In genomic region chr17:29615048-29615385, GRCh38 we compare ENCODE assay signal across 8 cellular contexts. TPM values are rescaled to one million over a fixed set of nuclear protein-coding genes. Genes with fewer than 3 reads are reported as not detected.
DNase-seq lines count a peak whose midpoint lies in the region; ATAC-seq and TF ChIP-seq lines count a peak whose summit lies in the region.

No MANE protein-coding gene starts in this region.

- peaks cover 0 to 5% (median 0%) of the 10 kb centered on the region in 9 donors for H3K36me3 ChIP-seq in heart right ventricle
- no peaks in the 10 kb centered on the region for H3K36me3 ChIP-seq in right atrium auricular region
- H3K36me3 ChIP-seq in spleen, result no peaks in the 10 kb centered on the region

- ATAC-seq in heart right ventricle (no peak), GM19351 (IDR thresholded peaks at IDR 0.05; ENCODE audit: unreplicated experiment) (no peak), HG03045 (IDR thresholded peaks at IDR 0.05; ENCODE audit: unreplicated experiment) (no peak), HG03565 (IDR thresholded peaks at IDR 0.05; ENCODE audit: unreplicated experiment) (no peak)
- ATAC-seq in activated CD8-positive, alpha-beta T cell treated with anti-CD3 and anti-CD28 coated beads, Interleukin-2, amount 10 ng/mL, durations not matched to agents 7 days and 5 days, result peak; percentile 50

- H3K9me3 ChIP-seq in heart right ventricle (no peaks in the 10 kb centered on the region), right atrium auricular region (no peaks in the 10 kb centered on the region), spleen (no peaks in the 10 kb centered on the region)

- H3K27me3 ChIP-seq in heart right ventricle (peaks cover 0 to 43% (median 0%) of the 10 kb centered on the region in 7 donors), right atrium auricular region (no peaks in the 10 kb centered on the region), spleen (replicated peaks in 1 of 7) (peaks cover 0 to 67% (median 10%) of the 10 kb centered on the region in 7 donors)

- DNase-seq in heart right ventricle, result no peak
- DNase-seq in right atrium auricular region (ENCODE audit: low spot score), result no peak
- peak; percentile 94 for DNase-seq in activated CD8-positive, alpha-beta T cell treated with anti-CD3 and anti-CD28 coated beads, Interleukin-2, amount 10 ng/mL, durations not matched to agents 7 days and 5 days
- peak; percentile 40 for DNase-seq in fibroblast of the aortic adventitia (ENCODE audit: low read depth)
- DNase-seq in spleen, result peak; percentile 87

- CTCF ChIA-PET in activated CD8-positive, alpha-beta T cell treated with anti-CD3 and anti-CD28 coated beads, Interleukin-2, amount 10 ng/mL, durations not matched to agents 7 days and 5 days (lab: Charles Lee), result interaction anchor here (0.8 to 7.7 kb wide), 16 partner anchors 8 to 478 kb away, joined by 3 to 110 read pairs (median 21); partner anchors contain the start of genes ABHD15, ANKRD13B, CORO6 and SSH2

- H3K36me3 Mint-ChIP-seq in activated CD8-positive, alpha-beta T cell treated with anti-CD3 and anti-CD28 coated beads, Interleukin-2, amount 10 ng/mL, durations not matched to agents 7 days and 5 days (ENCODE audit: low read depth), result no peaks in the 10 kb centered on the region

- no peaks in the 10 kb centered on the region for H3K9me3 Mint-ChIP-seq in activated CD8-positive, alpha-beta T cell treated with anti-CD3 and anti-CD28 coated beads, Interleukin-2, amount 10 ng/mL, durations not matched to agents 7 days and 5 days (ENCODE audit: insufficient read depth)

- intact Hi-C loops in heart right ventricle (cut with DNase I) (loop anchor here in 4 of 10 donors (5.0 to 10.0 kb wide), 4 partner anchors 160 to 320 kb away; partner anchors contain the start of gene SSH2 (in 2 of the 4)), spleen (cut with DNase I; ENCODE audit: low total_unique reads) (loop anchor here (2.0 kb wide), 1 partner anchor 24 kb away; no protein-coding TSS in a partner anchor)

- TF ChIP-seq CTCF in heart right ventricle (IDR thresholded peaks at IDR 0.05) (no peak), right atrium auricular region (IDR thresholded peaks at IDR 0.05) (no peak), fibroblast of the aortic adventitia (IDR thresholded peaks at IDR 0.05; ENCODE audit: insufficient read depth, low read length) (no peak), spleen (IDR thresholded peaks at IDR 0.05 in 8 of 11, conservative IDR thresholded peaks at IDR 0.05 in 3 of 11) (peak in 1 of 11 experiments; percentile 9)

- peaks cover 56% of the 10 kb centered on the region for H3K4me1 Mint-ChIP-seq in activated CD8-positive, alpha-beta T cell treated with anti-CD3 and anti-CD28 coated beads, Interleukin-2, amount 10 ng/mL, durations not matched to agents 7 days and 5 days (ENCODE audit: low read depth)

- WGBS in heart right ventricle, 2 donors, result 57 to 58% methylated on average over 15 of the region's 15 CpGs
- 2 to 10% (median 6%) methylated on average over 7 to 15 of the region's 15 CpGs for WGBS in spleen, 5 donors

- H3K4me3 ChIP-seq in heart right ventricle, result peak overlapping the region in 6 of 10 donors; percentile 49 to 60 (median 54)
- H3K4me3 ChIP-seq in right atrium auricular region, result peak overlapping the region in 1 of 2 donors; percentile 50
- H3K4me3 ChIP-seq in fibroblast of the aortic adventitia (ENCODE audit: low read depth, low read length), result peak overlapping the region; percentile 49
- H3K4me3 ChIP-seq in spleen, result peak overlapping the region; percentile 31 to 71 (median 42)

- peak overlapping the region; percentile 81 for H3K4me3 Mint-ChIP-seq in activated CD8-positive, alpha-beta T cell treated with anti-CD3 and anti-CD28 coated beads, Interleukin-2, amount 10 ng/mL, durations not matched to agents 7 days and 5 days

- H3K4me1 ChIP-seq in heart right ventricle, result peaks cover 14 to 74% (median 59%) of the 10 kb centered on the region in 9 donors
- H3K4me1 ChIP-seq in right atrium auricular region, result peaks cover 0 to 75% of the 10 kb centered on the region in 2 donors
- peaks cover 43 to 69% (median 62%) of the 10 kb centered on the region in 6 donors for H3K4me1 ChIP-seq in spleen

- no peak for TF ChIP-seq POLR2A in spleen (IDR thresholded peaks at IDR 0.05)

- H3K27ac ChIP-seq in heart right ventricle (peak overlapping the region in 2 of 10 donors; percentile 13 to 71), right atrium auricular region (no peak overlapping the region), spleen (peak overlapping the region in 5 of 8 donors; percentile 47 to 82 (median 61))

- POLR2A ChIA-PET in activated CD8-positive, alpha-beta T cell treated with anti-CD3 and anti-CD28 coated beads, Interleukin-2, amount 10 ng/mL, durations not matched to agents 7 days and 5 days (lab: Charles Lee), result interaction anchor here (0.9 to 4.6 kb wide), 8 partner anchors 18 to 225 kb away, joined by 3 to 26 read pairs (median 4); partner anchors contain the start of genes ABHD15, TAOK1 and TP53I13

- H3K27ac Mint-ChIP-seq in activated CD8-positive, alpha-beta T cell treated with anti-CD3 and anti-CD28 coated beads, Interleukin-2, amount 10 ng/mL, durations not matched to agents 7 days and 5 days, result peak overlapping the region; percentile 97

- H3K27me3 Mint-ChIP-seq in activated CD8-positive, alpha-beta T cell treated with anti-CD3 and anti-CD28 coated beads, Interleukin-2, amount 10 ng/mL, durations not matched to agents 7 days and 5 days (ENCODE audit: low read depth), result no peaks in the 10 kb centered on the region

RNA-seq across cellular contexts. Expression of gene CORO6, which starts 7.7 kb away (rescaled TPM):
- total RNA-seq in heart right ventricle, result 100 to 1,000 TPM in 4 of 10 donors, 10 to 100 TPM in 6; 72.0 to 110 (median 90.9) TPM
- polyA plus RNA-seq in heart right ventricle, result 100 to 1,000 TPM in 1 of 2 donors, 10 to 100 TPM in 1; 53.2 to 262 TPM
- total RNA-seq in right atrium auricular region, result 10 to 100 TPM; 65.0 to 87.6 TPM
- total RNA-seq in activated CD8-positive, alpha-beta T cell treated with anti-CD3 and anti-CD28 coated beads, Interleukin-2, amount 10 ng/mL, durations not matched to agents 7 days and 5 days, result 1 to 10 TPM; 6.2 to 6.3 TPM
- 5.5 and 8.3 TPM in 2 replicates for total RNA-seq in fibroblast of the aortic adventitia (ENCODE audit: low replicate concordance)
- 1 to 10 TPM in 6 of 7 donors, under 1 TPM in 1; 0.81 to 4.8 (median 2.7) TPM for total RNA-seq in spleen
- polyA plus RNA-seq in spleen, result 1 to 10 TPM; 4.0 to 5.1 (median 4.6) TPM

RNA-seq across cellular contexts. Expression of gene ANKRD13B, which starts 22.1 kb away (rescaled TPM):
- 1 to 10 TPM; 2.5 to 9.1 (median 5.5) TPM for total RNA-seq in heart right ventricle
- 1 to 10 TPM; 6.2 to 9.7 TPM for polyA plus RNA-seq in heart right ventricle
- total RNA-seq in right atrium auricular region, result 1 to 10 TPM; 6.6 to 8.3 TPM
- 10 to 100 TPM; 11.2 to 12.5 TPM for total RNA-seq in activated CD8-positive, alpha-beta T cell treated with anti-CD3 and anti-CD28 coated beads, Interleukin-2, amount 10 ng/mL, durations not matched to agents 7 days and 5 days
- total RNA-seq in fibroblast of the aortic adventitia (ENCODE audit: low replicate concordance), result 7.4 and 14.0 TPM in 2 replicates
- total RNA-seq in spleen, result 1 to 10 TPM; 2.1 to 5.5 (median 2.7) TPM
- 1 to 10 TPM in 2 of 3 donors, under 1 TPM in 1; 0.85 to 2.5 (median 1.2) TPM for polyA plus RNA-seq in spleen

RNA-seq across cellular contexts. Expression of gene GIT1, which starts 25.6 kb away (rescaled TPM):
- total RNA-seq in heart right ventricle (10 to 100 TPM; 20.6 to 34.7 (median 28.1) TPM), right atrium auricular region (10 to 100 TPM; 26.7 to 48.1 TPM), fibroblast of the aortic adventitia (ENCODE audit: low replicate concordance) (22.0 and 38.6 TPM in 2 replicates), spleen (10 to 100 TPM; 42.6 to 64.7 (median 50.2) TPM)
- polyA plus RNA-seq in heart right ventricle (10 to 100 TPM; 31.6 to 35.4 TPM), spleen (10 to 100 TPM; 20.4 to 38.1 (median 27.1) TPM)
- total RNA-seq in activated CD8-positive, alpha-beta T cell treated with anti-CD3 and anti-CD28 coated beads, Interleukin-2, amount 10 ng/mL, durations not matched to agents 7 days and 5 days, result 10 to 100 TPM; 72.7 to 75.1 TPM

RNA-seq across cellular contexts. Expression of gene TP53I13, which starts 46.5 kb away (rescaled TPM):
- 10 to 100 TPM; 24.0 to 41.6 (median 30.2) TPM for total RNA-seq in heart right ventricle
- polyA plus RNA-seq in heart right ventricle, result 100 to 1,000 TPM in 1 of 2 donors, 10 to 100 TPM in 1; 92.8 to 106 TPM
- total RNA-seq in right atrium auricular region, result 10 to 100 TPM; 48.8 to 67.0 TPM
- total RNA-seq in activated CD8-positive, alpha-beta T cell treated with anti-CD3 and anti-CD28 coated beads, Interleukin-2, amount 10 ng/mL, durations not matched to agents 7 days and 5 days, result 10 to 100 TPM; 96.7 to 97.9 TPM
- total RNA-seq in fibroblast of the aortic adventitia (ENCODE audit: low replicate concordance), result 24.9 and 41.8 TPM in 2 replicates
- total RNA-seq in spleen, result 10 to 100 TPM; 39.5 to 74.9 (median 68.7) TPM
- polyA plus RNA-seq in spleen, result 100 to 1,000 TPM; 129 to 209 (median 190) TPM

RNA-seq across cellular contexts. Expression of gene ABHD15, which starts 48.2 kb away (rescaled TPM):
- total RNA-seq in heart right ventricle (1 to 10 TPM; 4.4 to 9.0 (median 5.6) TPM), right atrium auricular region (1 to 10 TPM; 9.0 to 9.5 TPM), fibroblast of the aortic adventitia (ENCODE audit: low replicate concordance) (5.5 and 15.3 TPM in 2 replicates), spleen (10 to 100 TPM in 6 of 7 donors, 1 to 10 TPM in 1; 9.6 to 23.8 (median 15.8) TPM)
- polyA plus RNA-seq in heart right ventricle (1 to 10 TPM; 3.5 to 5.7 TPM), spleen (1 to 10 TPM; 5.7 to 7.9 (median 7.5) TPM)
- 10 to 100 TPM; 21.1 to 21.7 TPM for total RNA-seq in activated CD8-positive, alpha-beta T cell treated with anti-CD3 and anti-CD28 coated beads, Interleukin-2, amount 10 ng/mL, durations not matched to agents 7 days and 5 days

Comparison
In these comparisons a context has a peak if more than half of its experiments do, and no peak if none do; other contexts are left out.
1. DNase-seq: peak in activated CD8-positive, alpha-beta T cell treated with anti-CD3 and anti-CD28 coated beads, Interleukin-2, amount 10 ng/mL, durations not matched to agents 7 days and 5 days (single experiment), fibroblast of the aortic adventitia (single experiment) and spleen (single experiment); none in heart right ventricle (0 of 2) and right atrium auricular region (single experiment).
2. H3K27ac ChIP-seq: peak in spleen (5 of 8); none in right atrium auricular region (0 of 2).